25 cellular contexts compared by ENCODE assay signal in the genomic region with DNA sequence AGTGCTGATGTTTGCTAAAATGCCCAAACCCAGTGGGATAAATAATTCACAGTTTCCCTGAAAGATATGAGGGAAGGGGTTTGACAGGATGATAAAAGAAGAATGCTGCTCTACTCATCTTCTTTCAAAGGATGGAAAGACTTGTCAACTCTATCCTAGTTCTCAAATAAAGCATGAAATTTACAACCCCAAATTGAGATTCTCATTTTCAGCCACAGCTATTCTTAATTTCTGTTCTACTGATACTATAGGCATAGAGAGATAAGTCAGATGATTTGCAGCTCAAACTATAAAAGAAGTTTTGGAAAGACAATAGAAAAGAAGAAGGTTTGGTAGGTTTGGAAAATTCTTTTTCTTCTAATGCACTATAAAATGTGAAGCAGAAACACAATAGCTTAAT.
DNase-seq lines count a peak whose midpoint lies in the region; ATAC-seq, FAIRE-seq and TF ChIP-seq lines count a peak whose summit lies in the region.
"Had no signal": no experiment of that assay in that cellular context is flagged by ENCODE, and none has a peak within 500 bp of the region (broad histone marks: within the 10 kb centered on the region; RNA-seq: fewer than 3 reads in every experiment).

No MANE protein-coding gene starts in this region.

- dilution Hi-C loops in mammary epithelial cell (cut with HindIII; ENCODE audit: low sequenced_read_pairs) = no loop called here

- intact Hi-C loops in mammary epithelial cell (cut with micrococcal nuclease) = no loop called here
- intact Hi-C loops in CD4-positive, alpha-beta T cell (cut with DNase I, micrococcal nuclease) = no loop called here

- H3K4me1 ChIP-seq in mammary epithelial cell (ENCODE audit: insufficient read depth, low read length) = no peaks in the 10 kb centered on the region
- H3K4me1 ChIP-seq: A549, Caco-2, testis had no signal

- peaks cover 4% of the 10 kb centered on the region for H3K4me1 Mint-ChIP-seq in CD4-positive, alpha-beta T cell (ENCODE audit: low read depth)

- H3K9ac ChIP-seq in mammary epithelial cell (ENCODE audit: insufficient read depth, low read length) = no peak overlapping the region
- H3K9ac ChIP-seq: GM23248 had no signal

- H3K36me3 Mint-ChIP-seq in CD4-positive, alpha-beta T cell (ENCODE audit: low read depth) = no peaks in the 10 kb centered on the region
- H3K36me3 Mint-ChIP-seq: stimulated activated memory B cell treated with anti-CD40 and anti-IgM and Interleukin-4, amounts not matched to agents 10 μg/mL and 1 μg/mL and 100 μg/mL, for 72 hours had no signal

- no peaks in the 10 kb centered on the region for H3K27me3 Mint-ChIP-seq in CD4-positive, alpha-beta T cell
- H3K27me3 Mint-ChIP-seq: stimulated activated memory B cell treated with anti-CD40 and anti-IgM and Interleukin-4, amounts not matched to agents 10 μg/mL and 1 μg/mL and 100 μg/mL, for 72 hours had no signal

- H3K36me3 ChIP-seq in mammary epithelial cell (ENCODE audit: insufficient read depth, low read length) = no peaks in the 10 kb centered on the region
- H3K36me3 ChIP-seq: BE2C, Peyer's patch, SJSA1, WERI-Rb-1 had no signal

- peak; percentile 59 for FAIRE-seq in GM18507 (lab: Jason Lieb, UNC)
- FAIRE-seq: A549, GM19239 had no signal

- H3K9me3 ChIP-seq in mammary epithelial cell (replicated peaks; ENCODE audit: insufficient read depth, low read length) = no peaks in the 10 kb centered on the region
- no peaks in the 10 kb centered on the region for H3K9me3 ChIP-seq in CD4-positive, alpha-beta T cell (ENCODE audit: control insufficient read depth, low read length)
- H3K9me3 ChIP-seq: A549, BE2C, Caco-2, Peyer's patch, SJSA1, testis had no signal

- POLR2A ChIA-PET in CD4-positive, alpha-beta T cell (lab: Charles Lee) = no interaction called here

- H3K79me2 ChIP-seq in mammary epithelial cell (ENCODE audit: insufficient read depth, low read length) = no peaks in the 10 kb centered on the region

- H3K27ac ChIP-seq in mammary epithelial cell (ENCODE audit: insufficient read depth, low read depth, low read length) = no peak overlapping the region
- H3K27ac ChIP-seq in CD4-positive, alpha-beta T cell (ENCODE audit: low read depth, low read length) = no peak overlapping the region
- H3K27ac ChIP-seq: A549, GM23248, Peyer's patch, SJSA1, testis, WERI-Rb-1 had no signal

- no peak overlapping the region for H3K4me2 ChIP-seq in mammary epithelial cell (ENCODE audit: insufficient read depth, low read depth, low read length)
- H3K4me2 ChIP-seq: A549 had no signal

- BruUV-seq in mammary epithelial cell (replicated peaks; lab: Mats Ljungman, UMichigan) = no TSS peak

- DNase-seq in GM18507 (ENCODE audit: extremely low spot score, insufficient read length, low read depth) (no peak), germinal center (ENCODE audit: low spot score) (no peak), mammary epithelial cell (no peak)
- no peak for DNase-seq in activated CD4-positive, alpha-beta T cell treated with anti-CD3 and anti-CD28 coated beads, Interleukin-2, amount 50 U/mL, for 4 hours
- no peak for DNase-seq in CD4-positive, alpha-beta T cell
- DNase-seq: activated CD4-positive, alpha-beta T cell treated with anti-CD3 and anti-CD28 coated beads, Interleukin-2, amount 50 U/mL, for 1 hour; activated CD8-positive, alpha-beta memory T cell treated with anti-CD3 and anti-CD28 coated beads, Interleukin-2, amount 50 U/mL, for 4 hours; BE2C; Caco-2; GM23248; left ventricle myocardium superior; NCI-H1694; NCI-H226; Peyer's patch; T-helper 2 cell; testis; WERI-Rb-1 had no signal

- H3K4me3 ChIP-seq in mammary epithelial cell (replicated peaks in 1 of 3; ENCODE audit: insufficient read depth in 1 of 3, low read depth in 2 of 3, low read length in 3 of 3) = no peak overlapping the region
- H3K4me3 ChIP-seq: A549, GM23248, Peyer's patch, SJSA1, testis had no signal

- H3K9me3 Mint-ChIP-seq in CD4-positive, alpha-beta T cell = no peaks in the 10 kb centered on the region
- H3K9me3 Mint-ChIP-seq: stimulated activated memory B cell treated with anti-CD40 and anti-IgM and Interleukin-4, amounts not matched to agents 10 μg/mL and 1 μg/mL and 100 μg/mL, for 72 hours had no signal

- no peak overlapping the region for H3K27ac Mint-ChIP-seq in CD4-positive, alpha-beta T cell
- H3K27ac Mint-ChIP-seq: stimulated activated memory B cell treated with anti-CD40 and anti-IgM and Interleukin-4, amounts not matched to agents 10 μg/mL and 1 μg/mL and 100 μg/mL, for 72 hours had no signal

- no peak overlapping the region for H2AFZ ChIP-seq in mammary epithelial cell (ENCODE audit: low read depth, low read length)
- H2AFZ ChIP-seq: GM23248 had no signal

- CTCF ChIA-PET in mammary epithelial cell (lab: Charles Lee; ENCODE audit: low non-redundant PET) = no interaction called here
- CTCF ChIA-PET in CD4-positive, alpha-beta T cell (lab: Charles Lee) = no interaction called here

- peaks cover 3% of the 10 kb centered on the region for H3K27me3 ChIP-seq in mammary epithelial cell (ENCODE audit: insufficient read depth, low read length)
- no peaks in the 10 kb centered on the region for H3K27me3 ChIP-seq in CD4-positive, alpha-beta T cell (ENCODE audit: control insufficient read depth, insufficient read depth, low read length)
- H3K27me3 ChIP-seq: BE2C, Peyer's patch, SJSA1, testis had no signal

- no peak overlapping the region for H3K4me3 Mint-ChIP-seq in CD4-positive, alpha-beta T cell
- H3K4me3 Mint-ChIP-seq: stimulated activated memory B cell treated with anti-CD40 and anti-IgM and Interleukin-4, amounts not matched to agents 10 μg/mL and 1 μg/mL and 100 μg/mL, for 72 hours had no signal

- in situ Hi-C loops in mammary epithelial cell (cut with MboI; ENCODE audit: low sequenced_read_pairs in 2 of 2) = no loop called here

- ATAC-seq in GM21367 (IDR thresholded peaks at IDR 0.05; ENCODE audit: unreplicated experiment) (peak; percentile 43), HG02642 (IDR thresholded peaks at IDR 0.05; ENCODE audit: poor library complexity, unreplicated experiment) (peak; percentile 45), HG03520 (IDR thresholded peaks at IDR 0.05; ENCODE audit: unreplicated experiment) (peak; percentile 37)
- no peak for ATAC-seq in CD4-positive, alpha-beta T cell (ENCODE audit: poor library complexity)
- ATAC-seq: A549; left ventricle myocardium superior; sciatic nerve; stimulated activated memory B cell treated with anti-CD40 and anti-IgM and Interleukin-4, amounts not matched to agents 10 μg/mL and 1 μg/mL and 100 μg/mL, for 72 hours had no signal

- TF ChIP-seq CTCF in mammary epithelial cell (conservative IDR thresholded peaks at IDR 0.05 in 1 of 2, IDR thresholded peaks at IDR 0.05 in 1 of 2; ENCODE audit: extremely low read depth in 1 of 2, insufficient read depth in 1 of 2, low read depth in 1 of 2, low read length in 2 of 2) = no peak
- no peak for TF ChIP-seq CTCF in CD4-positive, alpha-beta T cell (IDR thresholded peaks at IDR 0.05)

- H4K20me1 ChIP-seq in mammary epithelial cell (ENCODE audit: insufficient read depth, low read length) = no peaks in the 10 kb centered on the region
